ENCODE assay signal across 1 cellular context in the genomic region with DNA sequence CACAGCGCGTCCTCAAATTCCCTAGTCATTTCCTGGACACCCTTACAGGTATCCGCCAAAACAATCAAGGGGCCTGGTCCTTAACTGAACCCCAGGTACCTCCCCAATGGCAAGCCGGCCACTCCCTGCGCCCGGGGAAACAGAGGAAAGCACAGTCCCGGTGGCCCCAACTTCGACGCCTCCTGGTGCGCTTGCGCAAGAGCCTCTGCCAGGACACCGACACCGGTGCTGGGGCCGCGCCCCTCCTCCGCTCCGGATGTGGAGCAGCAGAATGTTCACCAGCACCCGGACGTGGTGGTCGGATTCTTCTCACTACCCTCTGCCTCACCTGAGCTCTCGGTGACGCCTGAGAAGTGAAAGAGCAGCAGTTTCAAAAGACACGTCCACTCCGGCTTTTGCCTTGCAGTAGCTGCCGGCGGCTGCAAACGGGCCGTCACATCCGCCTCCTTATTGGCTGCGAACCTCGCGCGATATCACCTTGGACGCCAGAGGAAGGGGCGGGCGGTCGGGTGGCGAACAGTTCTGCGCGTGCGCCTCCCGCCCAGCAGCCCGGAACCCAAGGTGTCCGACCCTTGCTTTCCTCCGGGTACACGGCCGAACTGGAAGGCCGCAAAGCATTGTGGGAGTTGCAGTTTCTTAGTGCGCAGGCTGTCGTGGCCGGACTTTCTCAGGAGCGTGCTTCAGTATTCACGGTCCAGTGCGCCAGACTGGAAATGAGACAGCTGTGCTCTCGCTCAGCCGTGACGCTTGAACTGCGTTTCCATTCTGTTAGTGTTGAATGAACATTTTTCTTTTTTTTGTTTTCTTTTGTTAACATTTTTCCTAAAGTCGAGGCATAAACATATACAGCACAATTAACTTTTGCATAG.
TF ChIP-seq lines count a peak whose summit lies in the region.

A gene with protein sequence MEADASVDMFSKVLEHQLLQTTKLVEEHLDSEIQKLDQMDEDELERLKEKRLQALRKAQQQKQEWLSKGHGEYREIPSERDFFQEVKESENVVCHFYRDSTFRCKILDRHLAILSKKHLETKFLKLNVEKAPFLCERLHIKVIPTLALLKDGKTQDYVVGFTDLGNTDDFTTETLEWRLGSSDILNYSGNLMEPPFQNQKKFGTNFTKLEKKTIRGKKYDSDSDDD (minus strand): TSS at position 423 of the 869 bp plus-strand sequence. CDS start 3,123 bp downstream, outside the sequence.

TF ChIP-seq in HepG2, 621 proteins besides CTCF, POLR2A, EP300 and RAD21 (continued from another document):
- TF ChIP-seq, protein P1, sequence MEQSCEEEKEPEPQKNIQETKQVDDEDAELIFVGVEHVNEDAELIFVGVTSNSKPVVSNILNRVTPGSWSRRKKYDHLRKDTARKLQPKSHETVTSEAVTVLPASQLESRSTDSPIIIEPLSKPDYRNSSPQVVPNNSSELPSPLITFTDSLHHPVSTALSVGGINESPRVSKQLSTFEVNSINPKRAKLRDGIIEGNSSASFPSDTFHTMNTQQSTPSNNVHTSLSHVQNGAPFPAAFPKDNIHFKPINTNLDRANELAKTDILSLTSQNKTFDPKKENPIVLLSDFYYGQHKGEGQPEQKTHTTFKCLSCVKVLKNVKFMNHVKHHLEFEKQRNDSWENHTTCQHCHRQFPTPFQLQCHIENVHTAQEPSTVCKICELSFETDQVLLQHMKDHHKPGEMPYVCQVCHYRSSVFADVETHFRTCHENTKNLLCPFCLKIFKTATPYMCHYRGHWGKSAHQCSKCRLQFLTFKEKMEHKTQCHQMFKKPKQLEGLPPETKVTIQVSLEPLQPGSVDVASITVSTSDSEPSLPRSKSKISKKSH (CRISPR knock-in tag; IDR thresholded peaks at IDR 0.05; ENCODE audit: borderline replicate concordance): peak; percentile 94
- TF ChIP-seq NFE2L2 (IDR thresholded peaks at IDR 0.05; ENCODE audit: low read length): no peak
- peak; percentile 22 for TF ChIP-seq TOPORS (CRISPR knock-in tag; IDR thresholded peaks at IDR 0.05)
- peak; percentile 31; the same call in 1 of the 2 replicates for TF ChIP-seq THYN1 (CRISPR knock-in tag; IDR thresholded peaks at IDR 0.05; ENCODE audit: borderline replicate concordance, low read depth)
- TF ChIP-seq KMT2B (CRISPR knock-in tag; IDR thresholded peaks at IDR 0.05): peak; percentile 99
- TF ChIP-seq ZSCAN31 (CRISPR knock-in tag; IDR thresholded peaks at IDR 0.05; ENCODE audit: low read depth): peak; percentile 81
- TF ChIP-seq ZNF567 (CRISPR knock-in tag; IDR thresholded peaks at IDR 0.05; ENCODE audit: borderline replicate concordance): peak; percentile 99
- TF ChIP-seq ZNF326 (CRISPR knock-in tag; IDR thresholded peaks at IDR 0.05; ENCODE audit: borderline replicate concordance): no peak
- 0 out of 2 replicates have a peak, but pooled peaks have one; percentile 33 for TF ChIP-seq HMG20B (CRISPR knock-in tag; conservative IDR thresholded peaks at IDR 0.05)
- no peak for TF ChIP-seq SMAD9 (CRISPR knock-in tag; IDR thresholded peaks at IDR 0.05)
- peak; percentile 52; the same call in 1 of the 2 replicates for TF ChIP-seq ZNF557 (CRISPR knock-in tag; IDR thresholded peaks at IDR 0.05)
- TF ChIP-seq, protein P2, sequence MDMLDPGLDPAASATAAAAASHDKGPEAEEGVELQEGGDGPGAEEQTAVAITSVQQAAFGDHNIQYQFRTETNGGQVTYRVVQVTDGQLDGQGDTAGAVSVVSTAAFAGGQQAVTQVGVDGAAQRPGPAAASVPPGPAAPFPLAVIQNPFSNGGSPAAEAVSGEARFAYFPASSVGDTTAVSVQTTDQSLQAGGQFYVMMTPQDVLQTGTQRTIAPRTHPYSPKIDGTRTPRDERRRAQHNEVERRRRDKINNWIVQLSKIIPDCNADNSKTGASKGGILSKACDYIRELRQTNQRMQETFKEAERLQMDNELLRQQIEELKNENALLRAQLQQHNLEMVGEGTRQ (IDR thresholded peaks at IDR 0.05; ENCODE audit: low read depth, low read length): no peak
- TF ChIP-seq, protein P2 (CRISPR knock-in tag; IDR thresholded peaks at IDR 0.05; ENCODE audit: borderline replicate concordance): peak; percentile 54; the same call in 1 of the 2 replicates
- peak; percentile 87 for TF ChIP-seq ZNF292 (CRISPR knock-in tag; IDR thresholded peaks at IDR 0.05; ENCODE audit: borderline replicate concordance, low read depth)
- TF ChIP-seq ARID2 (CRISPR knock-in tag; IDR thresholded peaks at IDR 0.05; ENCODE audit: borderline replicate concordance): peak; percentile 59
- TF ChIP-seq RBFOX2 (IDR thresholded peaks at IDR 0.05; ENCODE audit: low read depth, low read length): peak; percentile 93
- TF ChIP-seq XRCC5 (optimal IDR thresholded peaks at IDR 0.05; ENCODE audit: low read length): no peak
- peak; percentile 75 for TF ChIP-seq JARID2 (CRISPR knock-in tag; IDR thresholded peaks at IDR 0.05; ENCODE audit: insufficient replicate concordance)
